1 cellular context compared by ENCODE assay signal in genomic region chr5:58963361-58963760, GRCh38.
TF ChIP-seq lines count a peak whose summit lies in the region.

No MANE protein-coding gene starts in this region.

TF ChIP-seq in A549, 52 proteins besides CTCF, POLR2A, EP300 and RAD21 (continued from another document):
- TF ChIP-seq RARB (CRISPR knock-in tag; IDR thresholded peaks at IDR 0.05) (peak; percentile 41; the same call in 1 of the 2 replicates), FOSB (CRISPR knock-in tag; IDR thresholded peaks at IDR 0.05) (no peak), NPAS2 (CRISPR knock-in tag; IDR thresholded peaks at IDR 0.05; ENCODE audit: borderline replicate concordance) (no peak)
